19 cellular contexts compared by ENCODE assay signal in genomic region chr2:210189452-210190143, GRCh38. TPM values are rescaled to one million over a fixed set of nuclear protein-coding genes. Genes with fewer than 3 reads are reported as not detected.
DNase-seq lines count a peak whose midpoint lies in the region; ATAC-seq, FAIRE-seq and TF ChIP-seq lines count a peak whose summit lies in the region.
"Had no signal": no experiment of that assay in that cellular context is flagged by ENCODE, and none has a peak within 500 bp of the region (broad histone marks: within the 10 kb centered on the region; RNA-seq: fewer than 3 reads in every experiment).

No MANE protein-coding gene starts in this region.

- no peak overlapping the region for H3K4me3 Mint-ChIP-seq in immature natural killer cell

- H3K9me3 ChIP-seq in A549 (no peaks in the 10 kb centered on the region), Peyer's patch (peaks cover 0 to 5% (median 0%) of the 10 kb centered on the region in 4 donors)
- H3K9me3 ChIP-seq: HAP-1 had no signal

- H3K27me3 Mint-ChIP-seq in immature natural killer cell (ENCODE audit: low read depth in 3 of 3) = peaks cover 0 to 18% (median 0%) of the 10 kb centered on the region in 3 donors

- H3K4me2 ChIP-seq in A549 = peak overlapping the region; percentile 35

- FAIRE-seq in A549 (lab: Jason Lieb, UNC) = no peak

- peaks cover 4 to 14% (median 11%) of the 10 kb centered on the region in 3 donors for H3K36me3 Mint-ChIP-seq in immature natural killer cell

- H3K27ac Mint-ChIP-seq in immature natural killer cell = no peak overlapping the region

- H3K9me3 Mint-ChIP-seq in immature natural killer cell = peaks cover 10 to 25% (median 13%) of the 10 kb centered on the region in 6 donors

- peaks cover 11% of the 10 kb centered on the region; the same call in 1 of the 3 replicates for H3K4me1 ChIP-seq in A549
- H3K4me1 ChIP-seq in Peyer's patch = no peaks in the 10 kb centered on the region
- H3K4me1 ChIP-seq: HAP-1, psoas muscle had no signal

- 22% methylated on average over 1 of the region's 1 CpG for WGBS in A549 (ENCODE audit: missing lambda C conversion rate)

- H3K27ac ChIP-seq in A549 (no peak overlapping the region), Peyer's patch (no peak overlapping the region)
- H3K27ac ChIP-seq: psoas muscle, suprapubic skin had no signal

- TF ChIP-seq CTCF in A549 (IDR thresholded peaks at IDR 0.05) (no peak), Peyer's patch (IDR thresholded peaks at IDR 0.05) (no peak)

- DNase-seq in A549 (ENCODE audit: low read depth in 1 of 2, low spot score in 1 of 2) = peak in 1 of 2 experiments; percentile 6
- DNase-seq in LoVo (ENCODE audit: low spot score) = peak; percentile 65
- DNase-seq in left kidney (ENCODE audit: low read depth, low spot score) = peak; percentile 18
- no peak for DNase-seq in anterior cingulate cortex (lab: John Stamatoyannopoulos, UW)
- no peak for DNase-seq in Peyer's patch
- DNase-seq in immature natural killer cell = no peak
- DNase-seq: activated naive CD4-positive, alpha-beta T cell; cortex of kidney; Karpas-422; NCI-H1436 treated with DMSO at 0.1 percent for 48 hours; NCI-H446 treated with DMSO at 0.1 percent for 48 hours; psoas muscle had no signal

- H3K36me3 ChIP-seq in Peyer's patch = no peaks in the 10 kb centered on the region
- H3K36me3 ChIP-seq: HAP-1, suprapubic skin had no signal

- CTCF ChIA-PET in A549 (lab: Yijun Ruan, JAX) = interaction anchor here (0.8 kb wide), 1 partner anchor 212 kb away, joined by 3 read pairs; no protein-coding TSS in a partner anchor

- no peak for TF ChIP-seq EP300 in A549 (IDR thresholded peaks at IDR 0.05)

- H3K4me3 ChIP-seq in A549 (no peak overlapping the region), Peyer's patch (no peak overlapping the region)
- H3K4me3 ChIP-seq: HAP-1, psoas muscle, suprapubic skin had no signal

- POLR2A ChIA-PET in A549 (lab: Yijun Ruan, JAX) = no interaction called here

- no peaks in the 10 kb centered on the region for H3K4me1 Mint-ChIP-seq in immature natural killer cell

- no peak for ATAC-seq in A549
- ATAC-seq in GM19452 (IDR thresholded peaks at IDR 0.05; ENCODE audit: unreplicated experiment) = peak; percentile 37
- no peak for ATAC-seq in HG02870 (IDR thresholded peaks at IDR 0.05; ENCODE audit: unreplicated experiment)
- ATAC-seq: esophagus mucosa, psoas muscle had no signal

- TF ChIP-seq POLR2A in A549 (IDR thresholded peaks at IDR 0.05; ENCODE audit: low read length) = no peak
- TF ChIP-seq POLR2A in Peyer's patch (IDR thresholded peaks at IDR 0.05) = no peak

- H3K27me3 ChIP-seq in Peyer's patch = no peaks in the 10 kb centered on the region
- H3K27me3 ChIP-seq: suprapubic skin had no signal

- TF ChIP-seq RAD21 in A549 (conservative IDR thresholded peaks at IDR 0.05 in 1 of 2, IDR thresholded peaks at IDR 0.05 in 1 of 2) = no peak

TF ChIP-seq in A549, 52 proteins besides CTCF, POLR2A, EP300 and RAD21:
- no peak for TF ChIP-seq PHF8 (IDR thresholded peaks at IDR 0.05; ENCODE audit: borderline replicate concordance, low read depth)
- no peak for TF ChIP-seq KDM1A (IDR thresholded peaks at IDR 0.05; ENCODE audit: low read depth)
- TF ChIP-seq SREBF2 (IDR thresholded peaks at IDR 0.05) = no peak
- TF ChIP-seq, protein P1, sequence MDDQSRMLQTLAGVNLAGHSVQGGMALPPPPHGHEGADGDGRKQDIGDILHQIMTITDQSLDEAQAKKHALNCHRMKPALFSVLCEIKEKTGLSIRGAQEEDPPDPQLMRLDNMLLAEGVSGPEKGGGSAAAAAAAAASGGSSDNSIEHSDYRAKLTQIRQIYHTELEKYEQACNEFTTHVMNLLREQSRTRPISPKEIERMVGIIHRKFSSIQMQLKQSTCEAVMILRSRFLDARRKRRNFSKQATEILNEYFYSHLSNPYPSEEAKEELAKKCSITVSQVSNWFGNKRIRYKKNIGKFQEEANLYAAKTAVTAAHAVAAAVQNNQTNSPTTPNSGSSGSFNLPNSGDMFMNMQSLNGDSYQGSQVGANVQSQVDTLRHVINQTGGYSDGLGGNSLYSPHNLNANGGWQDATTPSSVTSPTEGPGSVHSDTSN (IDR thresholded peaks at IDR 0.05) = no peak
- no peak for TF ChIP-seq MAFK (IDR thresholded peaks at IDR 0.05; ENCODE audit: partially characterized antibody)
- TF ChIP-seq NR3C1 (IDR thresholded peaks at IDR 0.05) = no peak
- no peak for TF ChIP-seq HOXA7 (CRISPR knock-in tag; IDR thresholded peaks at IDR 0.05)
- no peak; a peak in 1 of 4 replicates for TF ChIP-seq CEBPB (IDR thresholded peaks at IDR 0.05)
TF ChIP-seq in A549: peak in this region for 0.

RNA-seq across cellular contexts. Expression of gene KANSL1L, which starts 18.4 kb away (rescaled TPM):
- polyA plus RNA-seq in A549 (2011; rRNA removed) (2.7 and 3.6 TPM in 2 replicates), A549 (2017; fragmentation: RNase III; extraction: RNeasy Plus Mini Kit Qiagen cat#74134 plus additional on column Dnase treatment) (1.0 to 1.2 TPM (median 1.0 TPM) in 3 replicates), immature natural killer cell (1 to 10 TPM; 1.0 to 1.4 (median 1.1) TPM)
- 0.36 and 0.40 TPM in 2 replicates for polyA plus RNA-seq in A549 (2012; cell fraction: cytosol; rRNA removed)
- 0.25 and 0.53 TPM in 2 replicates for polyA plus RNA-seq in A549 (2012; cell fraction: nucleus; rRNA removed)
- polyA minus RNA-seq in A549 (2011; rRNA and poly(A)+ RNA removed) = 2.3 and 2.9 TPM in 2 replicates
- total RNA-seq in Peyer's patch = 10 to 100 TPM; 16.6 to 83.3 (median 25.6) TPM

RNA-seq across cellular contexts. Expression of gene ACADL, which starts 35.6 kb away (rescaled TPM):
- polyA plus RNA-seq in A549 (2011; rRNA removed) (0.10 and 0.11 TPM in 2 replicates), A549 (2017; fragmentation: RNase III; extraction: RNeasy Plus Mini Kit Qiagen cat#74134 plus additional on column Dnase treatment) (not detected in 3 replicates), immature natural killer cell (not detected)
- polyA plus RNA-seq in A549 (2012; cell fraction: cytosol; rRNA removed) = 0.01 TPM in 1 of 2 replicates, not detected in the other
- polyA plus RNA-seq in A549 (2012; cell fraction: nucleus; rRNA removed) = not detected in 2 replicates
- polyA minus RNA-seq in A549 (2011; rRNA and poly(A)+ RNA removed) = not detected in 2 replicates
- 1 to 10 TPM in 1 of 4 donors, under 1 TPM in 1, not detected in 2; 0.54 to 2.5 TPM for total RNA-seq in Peyer's patch
- total RNA-seq: G401, OCI-LY7 had no signal

Comparison
In these comparisons a context has a peak if more than half of its experiments do, and no peak if none do; other contexts are left out.
1. DNase-seq: peak in LoVo (single experiment) and left kidney (single experiment); none in anterior cingulate cortex (0 of 58), Peyer's patch (0 of 3) and immature natural killer cell (0 of 3).